In genomic region chr2:207258191-207258991, GRCh38 we compare ENCODE assay signal across 8 cellular contexts.
DNase-seq lines count a peak whose midpoint lies in the region; ATAC-seq, FAIRE-seq and TF ChIP-seq lines count a peak whose summit lies in the region.

No MANE protein-coding gene starts in this region.

- no peak overlapping the region for H2BK120ac ChIP-seq in neuronal stem cell (ENCODE audit: low read depth, low read length)

- H3K9ac ChIP-seq in neuronal stem cell (ENCODE audit: low read depth, low read length, poor library complexity) = no peak overlapping the region

- FAIRE-seq in endometrium (lab: Jason Lieb, UNC) = peak; percentile 83

- no peak overlapping the region for H3K4ac ChIP-seq in neuronal stem cell (ENCODE audit: low read length)

- H3K14ac ChIP-seq in neuronal stem cell (ENCODE audit: low read length) = no peak overlapping the region

- no CpG with 5 or more reads among the region's 8 CpGs for WGBS in neuronal stem cell (ENCODE audit: extremely low coverage in 2 of 2, insufficient read length in 2 of 2, insufficient replicate concordance in 1 of 2), 2 donors

- peak overlapping the region in 1 of 2 donors; percentile 11 for H3K4me3 ChIP-seq in neuronal stem cell (ENCODE audit: low read length in 2 of 2)

- no peak overlapping the region for H3K23ac ChIP-seq in neuronal stem cell (ENCODE audit: low read depth, low read length, poor library complexity)

- no peaks in the 10 kb centered on the region for H3K36me3 ChIP-seq in neuronal stem cell (replicated peaks in 1 of 2; ENCODE audit: control insufficient read depth in 2 of 2, insufficient read depth in 2 of 2, low read length in 2 of 2)

- H3K4me1 ChIP-seq in neuronal stem cell (ENCODE audit: control insufficient read depth in 2 of 2, insufficient read depth in 1 of 2, low read depth in 1 of 2, low read length in 2 of 2) = peaks cover 31 to 51% of the 10 kb centered on the region in 2 donors

- no peak overlapping the region for H2BK5ac ChIP-seq in neuronal stem cell (ENCODE audit: low read length)

- no peak overlapping the region for H3K4me2 ChIP-seq in neuronal stem cell (ENCODE audit: insufficient read depth, low read length, poor library complexity, severe bottlenecking)

- no peak for TF ChIP-seq POLR2A in GM18505 (IDR thresholded peaks at IDR 0.05; ENCODE audit: borderline replicate concordance, extremely low read depth, insufficient read depth, insufficient read length)

- H3K79me1 ChIP-seq in neuronal stem cell (ENCODE audit: low read depth, low read length) = no peaks in the 10 kb centered on the region

- no peaks in the 10 kb centered on the region for H3K9me3 ChIP-seq in neuronal stem cell (replicated peaks in 1 of 2; ENCODE audit: control insufficient read depth in 2 of 2, insufficient read depth in 1 of 2, low read depth in 1 of 2, low read length in 2 of 2)

- H3K27me3 ChIP-seq in neuronal stem cell (ENCODE audit: control insufficient read depth in 3 of 3, insufficient read depth in 3 of 3, low read depth in 1 of 3, low read length in 3 of 3) = no peaks in the 10 kb centered on the region

- H2AK5ac ChIP-seq in neuronal stem cell (ENCODE audit: low read depth, low read length) = no peak overlapping the region

- no peak overlapping the region for H4K8ac ChIP-seq in neuronal stem cell (ENCODE audit: low read depth, low read length)

- H2AFZ ChIP-seq in neuronal stem cell (ENCODE audit: low read length) = peak overlapping the region; percentile 70

- peak overlapping the region; percentile 30 for H3K27ac ChIP-seq in neuronal stem cell (replicated peaks; ENCODE audit: low read length)

- DNase-seq in GOT3 (lab: John Stamatoyannopoulos, UW) (peak; percentile 48), NCI-H446 treated with DMSO at 0.1 percent for 48 hours (lab: John Stamatoyannopoulos, UW) (peak; percentile 94), neuronal stem cell (ENCODE audit: low spot score) (no peak)

- H3K18ac ChIP-seq in neuronal stem cell (ENCODE audit: low read length) = peak overlapping the region; percentile 8

- ATAC-seq in GM18505 (IDR thresholded peaks at IDR 0.05; ENCODE audit: unreplicated experiment) (no peak), GM21737 (IDR thresholded peaks at IDR 0.05; ENCODE audit: unreplicated experiment) (no peak), HG03196 (IDR thresholded peaks at IDR 0.05; ENCODE audit: unreplicated experiment) (no peak), GM21390 (IDR thresholded peaks at IDR 0.05; ENCODE audit: unreplicated experiment) (no peak)

- H4K91ac ChIP-seq in neuronal stem cell (ENCODE audit: low read depth, low read length, poor library complexity) = no peak overlapping the region

- H2BK15ac ChIP-seq in neuronal stem cell (ENCODE audit: low read length) = no peak overlapping the region

- no peak overlapping the region for H2BK12ac ChIP-seq in neuronal stem cell (ENCODE audit: low read length)
